In genomic region chr15:59300618-59301139, GRCh38 we compare ENCODE assay signal across 9 cellular contexts.
DNase-seq lines count a peak whose midpoint lies in the region; ATAC-seq and TF ChIP-seq lines count a peak whose summit lies in the region.
"Had no signal": no experiment of that assay in that cellular context is flagged by ENCODE, and none has a peak within 500 bp of the region (broad histone marks: within the 10 kb centered on the region; RNA-seq: fewer than 3 reads in every experiment).

No MANE protein-coding gene starts in this region.

- H3K4me1 Mint-ChIP-seq in memory B cell, result peaks cover 58% of the 10 kb centered on the region

- 59 to 66% (median 62%) methylated on average over 6 of the region's 6 CpGs for WGBS in heart left ventricle, 4 donors

- peak in 2 of 5 donors; percentile 35 to 60 for DNase-seq in heart left ventricle
- no peak for DNase-seq in Right ventricle myocardium inferior (ENCODE audit: missing footprints)
- DNase-seq in adipocyte (ENCODE audit: low read depth), result peak; percentile 40
- DNase-seq in memory B cell (ENCODE audit: low spot score in 2 of 2), result no peak
- DNase-seq in vagina (ENCODE audit: extremely low spot score in 2 of 2), result no peak
- no peak for DNase-seq in NCI-H1694 treated with DMSO at 0.1 percent for 48 hours (lab: John Stamatoyannopoulos, UW)

- peak overlapping the region in 9 of 12 donors; percentile 4 to 82 (median 24) for H3K27ac ChIP-seq in heart left ventricle
- H3K27ac ChIP-seq in vagina, result peak overlapping the region; percentile 56

- no peak for TF ChIP-seq CTCF in heart left ventricle (IDR thresholded peaks at IDR 0.05)
- no peak for TF ChIP-seq CTCF in vagina (IDR thresholded peaks at IDR 0.05)

- peak overlapping the region; percentile 69 for H3K4me3 Mint-ChIP-seq in memory B cell

- H3K4me3 ChIP-seq in heart left ventricle (peak overlapping the region in 4 of 12 donors; percentile 0 to 23 (median 10)), adipocyte (ENCODE audit: low read length) (peak overlapping the region; percentile 32), vagina (no peak overlapping the region)
- H3K4me3 ChIP-seq: gastroesophageal sphincter had no signal

- H3K27me3 ChIP-seq in heart left ventricle (no peaks in the 10 kb centered on the region), adipocyte (replicated peaks; ENCODE audit: control insufficient read depth, insufficient read depth, low read length) (no peaks in the 10 kb centered on the region), vagina (no peaks in the 10 kb centered on the region)
- H3K27me3 ChIP-seq: gastroesophageal sphincter had no signal

- H3K36me3 ChIP-seq in heart left ventricle (no peaks in the 10 kb centered on the region), adipocyte (ENCODE audit: control insufficient read depth, insufficient read depth, low read length, severe bottlenecking) (no peaks in the 10 kb centered on the region), vagina (no peaks in the 10 kb centered on the region)
- H3K36me3 ChIP-seq: gastroesophageal sphincter had no signal

- no peak for ATAC-seq in heart left ventricle
- ATAC-seq in Right ventricle myocardium inferior, result no peak
- ATAC-seq in memory B cell (ENCODE audit: low read depth), result no peak
- no peak for ATAC-seq in HG03196 (IDR thresholded peaks at IDR 0.05; ENCODE audit: unreplicated experiment)
- ATAC-seq in GM18909 (IDR thresholded peaks at IDR 0.05; ENCODE audit: poor library complexity, unreplicated experiment), result no peak

- no peaks in the 10 kb centered on the region for H3K27me3 Mint-ChIP-seq in memory B cell

- H3K4me1 ChIP-seq in heart left ventricle (peaks cover 0 to 56% (median 17%) of the 10 kb centered on the region in 12 donors), adipocyte (ENCODE audit: control insufficient read depth, insufficient read depth, low read length) (peaks cover 39% of the 10 kb centered on the region), vagina (peaks cover 39% of the 10 kb centered on the region)

- H3K36me3 Mint-ChIP-seq in memory B cell, result no peaks in the 10 kb centered on the region

- no peaks in the 10 kb centered on the region for H3K9me3 Mint-ChIP-seq in memory B cell

- no peak for TF ChIP-seq POLR2A in heart left ventricle (IDR thresholded peaks at IDR 0.05)
- no peak for TF ChIP-seq POLR2A in vagina (IDR thresholded peaks at IDR 0.05)

- H3K27ac Mint-ChIP-seq in memory B cell, result peak overlapping the region; percentile 80

- H3K9ac ChIP-seq in adipocyte (ENCODE audit: low read length), result peak overlapping the region; percentile 22

- H3K9me3 ChIP-seq in heart left ventricle (no peaks in the 10 kb centered on the region), adipocyte (ENCODE audit: control insufficient read depth, low read length) (no peaks in the 10 kb centered on the region), vagina (no peaks in the 10 kb centered on the region)
- H3K9me3 ChIP-seq: gastroesophageal sphincter had no signal

- intact Hi-C loops in heart left ventricle (cut with DNase I), result no loop called here
- intact Hi-C loops in Right ventricle myocardium inferior (cut with DNase I), result no loop called here
- intact Hi-C loops in vagina (cut with DNase I), result no loop called here
